Comparison of ENCODE assay signal across 20 cellular contexts in genomic region chr12:113474635-113475436, GRCh38. TPM values are rescaled to one million over a fixed set of nuclear protein-coding genes. Genes with fewer than 3 reads are reported as not detected.
DNase-seq lines count a peak whose midpoint lies in the region; ATAC-seq, FAIRE-seq and TF ChIP-seq lines count a peak whose summit lies in the region.
"Had no signal": no experiment of that assay in that cellular context is flagged by ENCODE, and none has a peak within 500 bp of the region (broad histone marks: within the 10 kb centered on the region; RNA-seq: fewer than 3 reads in every experiment).

No MANE protein-coding gene starts in this region.

- peaks cover 94% of the 10 kb centered on the region for H3K27me3 Mint-ChIP-seq in activated naive CD8-positive, alpha-beta T cell treated with anti-CD3 and anti-CD28 coated beads for 36 hours
- peaks cover 84% of the 10 kb centered on the region for H3K27me3 Mint-ChIP-seq in activated naive CD8-positive, alpha-beta T cell treated with anti-CD3 and anti-CD28 coated beads, Interleukin-2, amount 50 U/mL, for 24 hours

- H3K36me3 Mint-ChIP-seq in activated naive CD8-positive, alpha-beta T cell treated with anti-CD3 and anti-CD28 coated beads for 36 hours = peaks cover 4% of the 10 kb centered on the region
- peaks cover 2% of the 10 kb centered on the region for H3K36me3 Mint-ChIP-seq in activated naive CD8-positive, alpha-beta T cell treated with anti-CD3 and anti-CD28 coated beads, Interleukin-2, amount 50 U/mL, for 24 hours (ENCODE audit: low read depth)

- CTCF ChIA-PET in H1 (lab: Charles Lee; ENCODE audit: partially characterized antibody) = interaction anchor here (0.5 to 9.0 kb wide), 5 partner anchors 9 to 136 kb away, joined by 3 to 79 read pairs (median 4); no protein-coding TSS in a partner anchor

- no peak for ATAC-seq in activated naive CD8-positive, alpha-beta T cell treated with anti-CD3 and anti-CD28 coated beads, Interleukin-2, amount 50 U/mL, for 24 hours
- ATAC-seq in GM19023 (IDR thresholded peaks at IDR 0.05; ENCODE audit: unreplicated experiment) (no peak), GM19467 (IDR thresholded peaks at IDR 0.05; ENCODE audit: unreplicated experiment) (no peak), HG03521 (IDR thresholded peaks at IDR 0.05; ENCODE audit: unreplicated experiment) (no peak)
- ATAC-seq: esophagus mucosa, lower lobe of right lung had no signal

- no peak overlapping the region for H3K4ac ChIP-seq in H1 (replicated peaks; ENCODE audit: insufficient read length, low read depth, low read length)

- H2AK5ac ChIP-seq in H1 (ENCODE audit: low read depth, low read length) = peak overlapping the region; percentile 4; the same call in 1 of the 2 replicates

- H2BK120ac ChIP-seq in H1 (replicated peaks; ENCODE audit: low read depth, low read length) = no peak overlapping the region

- 0 out of 2 replicates have a peak overlapping the region, but pooled peaks have one; percentile 1 for H2BK15ac ChIP-seq in H1 (ENCODE audit: low read length)

- no peak for TF ChIP-seq POLR2A in H1 (IDR thresholded peaks at IDR 0.05; ENCODE audit: control extremely low read depth in 1 of 2, low read depth in 2 of 2, low read length in 2 of 2)

- H4K8ac ChIP-seq in H1 (ENCODE audit: extremely low read depth, insufficient read depth, low read length) = no peak overlapping the region

- no peak overlapping the region for H3K27ac Mint-ChIP-seq in activated naive CD8-positive, alpha-beta T cell treated with anti-CD3 and anti-CD28 coated beads for 36 hours
- H3K27ac Mint-ChIP-seq in activated naive CD8-positive, alpha-beta T cell treated with anti-CD3 and anti-CD28 coated beads, Interleukin-2, amount 50 U/mL, for 24 hours = no peak overlapping the region
- H3K27ac Mint-ChIP-seq: activated T-cell treated with anti-CD3 and anti-CD28 coated beads, Interleukin-2, amount 50 U/mL, for 24 hours; immature natural killer cell; progenitor cell of endocrine pancreas had no signal

- peaks cover 0 to 66% (median 36%) of the 10 kb centered on the region in 4 experiments; a peak in 6 of 7 replicates for H3K4me1 ChIP-seq in H1 (replicated peaks in 1 of 4; ENCODE audit: control insufficient read depth in 3 of 4, insufficient read depth in 4 of 4, low read length in 3 of 4)
- H3K4me1 ChIP-seq: lower lobe of right lung had no signal

- no peak overlapping the region for H4K91ac ChIP-seq in H1 (replicated peaks; ENCODE audit: insufficient read length, low read length)

- peaks cover 0 to 6% of the 10 kb centered on the region in 2 experiments; a peak in 2 of 4 replicates for H3K79me2 ChIP-seq in H1 (ENCODE audit: control insufficient read depth in 1 of 2, insufficient read depth in 2 of 2, low read length in 2 of 2)

- peak overlapping the region; percentile 52; the same call in 1 of the 2 replicates for H2BK12ac ChIP-seq in H1 (ENCODE audit: low read depth, low read length)

- peak overlapping the region; percentile 35 to 66 (median 60); a peak in 6 of 8 replicates for H3K4me3 ChIP-seq in H1 (ENCODE audit: extremely low read depth in 1 of 4, insufficient read depth in 2 of 4, low read depth in 3 of 4, low read length in 4 of 4)
- H3K4me3 ChIP-seq: dorsolateral prefrontal cortex, lower lobe of right lung, skin epidermis had no signal

- H3K23ac ChIP-seq in H1 (ENCODE audit: insufficient read length) = no peak overlapping the region

- no peak overlapping the region for H3K14ac ChIP-seq in H1 (ENCODE audit: insufficient read length)

- WGBS in H1 (ENCODE audit: extremely low coverage in 1 of 2, insufficient coverage in 1 of 2, insufficient read length in 1 of 2, insufficient replicate concordance in 2 of 2, low coverage in 1 of 2, low lambda C conversion rate in 2 of 2, missing lambda C conversion rate in 1 of 2), 2 experiments = 9% methylated on average over 19 of the region's 19 CpGs; no CpG with 5 or more reads in 1 of the 2 experiments

- no peak overlapping the region for H4K5ac ChIP-seq in H1 (ENCODE audit: insufficient read length, low read depth, low read length)

- H3K27me3 ChIP-seq in H1 (replicated peaks in 1 of 4; ENCODE audit: control insufficient read depth in 3 of 4, extremely low read depth in 1 of 4, insufficient read depth in 3 of 4, low read length in 3 of 4) = peaks cover 78 to 97% (median 95%) of the 10 kb centered on the region in 4 experiments

- H2BK5ac ChIP-seq in H1 (ENCODE audit: low read depth, low read length) = no peak overlapping the region

- H2BK20ac ChIP-seq in H1 (ENCODE audit: low read length) = no peak overlapping the region

- TF ChIP-seq RAD21 in H1 (IDR thresholded peaks at IDR 0.05 in 1 of 2, conservative IDR thresholded peaks at IDR 0.05 in 1 of 2; ENCODE audit: low read depth in 2 of 2, low read length in 2 of 2) = no peak

- POLR2A ChIA-PET in H1 (lab: Charles Lee; ENCODE audit: partially characterized antibody) = interaction anchor here (1.2 to 1.3 kb wide), 2 partner anchors 9 to 10 kb away, joined by 4 to 6 read pairs; no protein-coding TSS in a partner anchor

- no peak overlapping the region for H2AFZ ChIP-seq in H1 (ENCODE audit: low read length)

- no peak for DNase-seq in activated naive CD8-positive, alpha-beta T cell treated with anti-CD3 and anti-CD28 coated beads for 36 hours
- no peak for DNase-seq in activated naive CD8-positive, alpha-beta T cell treated with anti-CD3 and anti-CD28 coated beads, Interleukin-2, amount 50 U/mL, for 24 hours
- DNase-seq in NCI-H524 (lab: John Stamatoyannopoulos, UW) (peak; percentile 66 to 75), H1 (ENCODE audit: low read depth in 1 of 2, low spot score in 2 of 2) (no peak), retina (peak; percentile 48)
- DNase-seq: activated T-cell treated with anti-CD3 and anti-CD28 coated beads, Interleukin-2, amount 50 U/mL, for 24 hours; dorsolateral prefrontal cortex; EL; immature natural killer cell; lower lobe of right lung; stimulated activated CD4-positive, alpha-beta T cell treated with anti-CD3 and anti-CD28 coated beads, Interleukin-4, amount 100 ng/mL, for 4 hours had no signal

- no peak for TF ChIP-seq EP300 in H1 (IDR thresholded peaks at IDR 0.05; ENCODE audit: borderline replicate concordance in 1 of 2, low read depth in 2 of 2, low read length in 2 of 2)

- H3K56ac ChIP-seq in H1 (replicated peaks; ENCODE audit: insufficient read length, low read depth, low read length) = no peak overlapping the region

- H3K79me1 ChIP-seq in H1 (ENCODE audit: low read depth, low read length) = no peaks in the 10 kb centered on the region; the same call in 1 of the 2 replicates

- peak overlapping the region in 1 of 4 experiments; percentile 12; a peak in 1 of 7 replicates for H3K9ac ChIP-seq in H1 (replicated peaks in 1 of 4; ENCODE audit: extremely low read depth in 1 of 4, low read depth in 3 of 4, low read length in 3 of 4)

- no peak for TF ChIP-seq CTCF in H1 (IDR thresholded peaks at IDR 0.05; ENCODE audit: control extremely low read depth in 1 of 3, insufficient read depth in 1 of 3, low read depth in 1 of 3, low read length in 3 of 3)

- peak overlapping the region; percentile 2; the same call in 1 of the 2 replicates for H3K18ac ChIP-seq in H1 (ENCODE audit: extremely low read depth, low read length)

- H3K36me3 ChIP-seq in H1 (ENCODE audit: control insufficient read depth in 2 of 4, insufficient read depth in 4 of 4, low read length in 3 of 4) = peaks cover 0 to 25% (median 0%) of the 10 kb centered on the region in 4 experiments; a peak in 1 of 8 replicates
- H3K36me3 ChIP-seq: lower lobe of right lung had no signal

- peak overlapping the region; percentile 74 to 93; a peak in 3 of 4 replicates for H3K4me2 ChIP-seq in H1 (ENCODE audit: insufficient read depth in 1 of 2, low read depth in 2 of 2, low read length in 2 of 2)

- no peaks in the 10 kb centered on the region for H3K9me3 Mint-ChIP-seq in activated naive CD8-positive, alpha-beta T cell treated with anti-CD3 and anti-CD28 coated beads for 36 hours
- H3K9me3 Mint-ChIP-seq in activated naive CD8-positive, alpha-beta T cell treated with anti-CD3 and anti-CD28 coated beads, Interleukin-2, amount 50 U/mL, for 24 hours = peaks cover 4% of the 10 kb centered on the region

- peaks cover 19% of the 10 kb centered on the region for H3K4me1 Mint-ChIP-seq in activated naive CD8-positive, alpha-beta T cell treated with anti-CD3 and anti-CD28 coated beads for 36 hours
- peaks cover 11% of the 10 kb centered on the region for H3K4me1 Mint-ChIP-seq in activated naive CD8-positive, alpha-beta T cell treated with anti-CD3 and anti-CD28 coated beads, Interleukin-2, amount 50 U/mL, for 24 hours
- H3K4me1 Mint-ChIP-seq: immature natural killer cell had no signal

- no peak for FAIRE-seq in H1 (lab: Jason Lieb, UNC)
- FAIRE-seq: RCC 7860 had no signal

- H3K27ac ChIP-seq in H1 (ENCODE audit: low read depth, low read length) = no peak overlapping the region
- H3K27ac ChIP-seq: dorsolateral prefrontal cortex, lower lobe of right lung, skin epidermis had no signal

- H3K4me3 Mint-ChIP-seq in activated naive CD8-positive, alpha-beta T cell treated with anti-CD3 and anti-CD28 coated beads for 36 hours = peak overlapping the region; percentile 30
- no peak overlapping the region for H3K4me3 Mint-ChIP-seq in activated naive CD8-positive, alpha-beta T cell treated with anti-CD3 and anti-CD28 coated beads, Interleukin-2, amount 50 U/mL, for 24 hours
- H3K4me3 Mint-ChIP-seq: activated T-cell treated with anti-CD3 and anti-CD28 coated beads, Interleukin-2, amount 50 U/mL, for 24 hours had no signal

- H3K9me3 ChIP-seq in H1 (ENCODE audit: insufficient read depth in 2 of 2, low read depth in 1 of 2, low read length in 1 of 2) = no peaks in the 10 kb centered on the region
- H3K9me3 ChIP-seq: lower lobe of right lung had no signal

- H4K20me1 ChIP-seq in H1 (replicated peaks in 1 of 2; ENCODE audit: control insufficient read depth in 1 of 2, insufficient read depth in 2 of 2, low read length in 2 of 2) = peaks cover 23 to 25% of the 10 kb centered on the region in 2 experiments

- H3K23me2 ChIP-seq in H1 (ENCODE audit: low read depth, low read length) = peaks cover 28% of the 10 kb centered on the region

RNA-seq across cellular contexts. Expression of gene LHX5, which starts 3.2 kb away (rescaled TPM):
- not detected for total RNA-seq in activated naive CD8-positive, alpha-beta T cell treated with anti-CD3 and anti-CD28 coated beads for 36 hours
- total RNA-seq in H1 (2021; fragmentation: NEBNext Ultra II Directional; extraction: Animal tissue kit (Norgen Biotek cat#: 25700)) = 0.47 and 0.63 TPM in 2 replicates
- polyA plus RNA-seq in H1 (2011; rRNA removed) = 1.1 and 4.6 TPM in 2 replicates
- 3.4 TPM for polyA plus RNA-seq in H1 (2011; cell fraction: cytosol; rRNA removed)
- 4.2 TPM for polyA plus RNA-seq in H1 (2011; cell fraction: nucleus; rRNA removed)
- 0.68 to 1.3 TPM (median 1.1 TPM) in 4 replicates for polyA plus RNA-seq in H1 (2012, experiment 1 of 2)
- 0.93 TPM for polyA plus RNA-seq in H1 (2012, experiment 2 of 2)
- polyA plus RNA-seq in H1 (2013, experiment 1 of 2) = 0.08 TPM
- polyA plus RNA-seq in H1 (2013, experiment 2 of 2) = 0.04 TPM
- 0.32 and 2.3 TPM in 2 replicates for polyA minus RNA-seq in H1 (2011; rRNA and poly(A)+ RNA removed)
- 2.1 TPM for polyA minus RNA-seq in H1 (2011; cell fraction: cytosol; rRNA and poly(A)+ RNA removed)
- 1.6 TPM for polyA minus RNA-seq in H1 (2011; cell fraction: nucleus; rRNA and poly(A)+ RNA removed)
- total RNA-seq: dorsolateral prefrontal cortex, esophagus mucosa, HT-29, lower lobe of right lung, myocyte had no signal
- polyA plus RNA-seq: immature natural killer cell had no signal

RNA-seq across cellular contexts. Expression of gene SDSL, which starts 52.7 kb away (rescaled TPM):
- under 1 TPM; 0.25 to 0.36 TPM for total RNA-seq in activated naive CD8-positive, alpha-beta T cell treated with anti-CD3 and anti-CD28 coated beads for 36 hours
- 0.69 TPM in 1 of 2 replicates, not detected in the other for total RNA-seq in H1 (2021; fragmentation: NEBNext Ultra II Directional; extraction: Animal tissue kit (Norgen Biotek cat#: 25700))
- polyA plus RNA-seq in H1 (2011; rRNA removed) = 1.3 and 1.7 TPM in 2 replicates
- polyA plus RNA-seq in H1 (2011; cell fraction: cytosol; rRNA removed) = 1.5 TPM
- polyA plus RNA-seq in H1 (2011; cell fraction: nucleus; rRNA removed) = 1.5 TPM
- 0.42 to 0.74 TPM (median 0.53 TPM) in 3 of 4 replicates, not detected in the other for polyA plus RNA-seq in H1 (2012, experiment 1 of 2)
- polyA plus RNA-seq in H1 (2012, experiment 2 of 2) = 0.42 TPM
- polyA plus RNA-seq in H1 (2013, experiment 1 of 2) = 0.28 TPM
- 0.15 TPM for polyA plus RNA-seq in H1 (2013, experiment 2 of 2)
- polyA minus RNA-seq in H1 (2011; rRNA and poly(A)+ RNA removed) = 0.27 TPM in 1 of 2 replicates, not detected in the other
- polyA minus RNA-seq in H1 (2011; cell fraction: cytosol; rRNA and poly(A)+ RNA removed) = not detected
- not detected for polyA minus RNA-seq in H1 (2011; cell fraction: nucleus; rRNA and poly(A)+ RNA removed)

Comparison
In these comparisons a context has a peak if more than half of its experiments do, and no peak if none do; other contexts are left out.
1. DNase-seq: peak in NCI-H524 (2 of 2) and retina (single experiment); none in activated naive CD8-positive, alpha-beta T cell treated with anti-CD3 and anti-CD28 coated beads for 36 hours (single experiment), activated naive CD8-positive, alpha-beta T cell treated with anti-CD3 and anti-CD28 coated beads, Interleukin-2, amount 50 U/mL, for 24 hours (single experiment) and H1 (0 of 2).